In the genomic region with DNA sequence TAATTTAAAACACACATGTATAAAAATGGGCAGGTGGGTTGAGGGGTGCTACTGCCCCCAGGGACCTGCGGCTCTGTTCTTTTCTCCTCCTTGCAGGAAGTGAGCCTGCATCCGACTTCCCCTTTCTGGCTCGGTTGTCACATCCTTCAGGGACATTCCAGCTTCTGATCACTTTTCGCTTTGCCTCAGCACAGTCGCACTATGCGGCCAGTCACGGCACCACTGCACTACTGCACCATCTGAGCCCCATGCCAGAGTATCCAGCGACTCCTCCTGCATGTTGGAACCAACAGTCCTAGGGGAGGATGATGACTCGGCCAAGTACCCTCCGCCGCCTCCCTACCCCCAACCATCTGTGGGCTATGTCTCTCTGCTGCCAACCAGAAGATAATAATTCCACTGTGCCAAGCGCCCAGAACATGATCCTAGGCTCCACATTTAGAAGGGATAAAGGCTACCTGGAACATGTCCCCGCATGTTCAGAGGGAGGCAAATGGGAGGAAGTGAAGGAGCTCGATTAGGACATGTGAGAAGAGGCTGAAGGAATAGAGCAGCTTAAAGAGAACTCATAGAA, we compare ENCODE assay signal across 8 cellular contexts. TPM values are rescaled to one million over a fixed set of nuclear protein-coding genes. Genes with fewer than 3 reads are reported as not detected.
DNase-seq lines count a peak whose midpoint lies in the region; ATAC-seq, FAIRE-seq and TF ChIP-seq lines count a peak whose summit lies in the region.

No MANE protein-coding gene starts in this region.

- peak overlapping the region; percentile 58 for H3K4me3 Mint-ChIP-seq in activated naive CD8-positive, alpha-beta T cell treated with anti-CD3 and anti-CD28 coated beads, Interleukin-2, amount 50 U/mL, for 24 hours

- peak overlapping the region; percentile 97 for H3K27ac ChIP-seq in Karpas-422 (ENCODE audit: low read length)
- H3K27ac ChIP-seq in lung (ENCODE audit: low read depth in 1 of 2, low read length in 1 of 2) = peak overlapping the region; percentile 87 to 94

- H3K4me1 ChIP-seq in Karpas-422 (ENCODE audit: low read length) (peaks cover 79% of the 10 kb centered on the region), lung (ENCODE audit: control insufficient read depth in 2 of 2, insufficient read depth in 2 of 2, low read length in 2 of 2) (peaks cover 46 to 57% of the 10 kb centered on the region in 2 donors)

- ATAC-seq in GM21529 (IDR thresholded peaks at IDR 0.05; ENCODE audit: unreplicated experiment) = peak; percentile 31
- ATAC-seq in activated naive CD8-positive, alpha-beta T cell treated with anti-CD3 and anti-CD28 coated beads, Interleukin-2, amount 50 U/mL, for 24 hours = peak; percentile 56
- ATAC-seq in lung (ENCODE audit: insufficient read depth, low FRiP score) = peak; percentile 16

- FAIRE-seq in GM12891 (lab: Jason Lieb, UNC) = peak; percentile 93

- H3K36me3 ChIP-seq in Karpas-422 (ENCODE audit: insufficient read depth, low read length) (no peaks in the 10 kb centered on the region), lung (ENCODE audit: control insufficient read depth in 2 of 2, insufficient read depth in 2 of 2, low read length in 2 of 2) (peaks cover 0 to 3% of the 10 kb centered on the region in 2 donors)

- peak overlapping the region; percentile 85 for H3K27ac Mint-ChIP-seq in activated naive CD8-positive, alpha-beta T cell treated with anti-CD3 and anti-CD28 coated beads, Interleukin-2, amount 50 U/mL, for 24 hours

- H3K27me3 Mint-ChIP-seq in activated naive CD8-positive, alpha-beta T cell treated with anti-CD3 and anti-CD28 coated beads, Interleukin-2, amount 50 U/mL, for 24 hours = no peaks in the 10 kb centered on the region

- H3K4me2 ChIP-seq in Karpas-422 (ENCODE audit: low read depth, low read length, poor library complexity, severe bottlenecking) = peak overlapping the region; percentile 98

- H3K9me3 Mint-ChIP-seq in activated naive CD8-positive, alpha-beta T cell treated with anti-CD3 and anti-CD28 coated beads, Interleukin-2, amount 50 U/mL, for 24 hours = no peaks in the 10 kb centered on the region

- DNase-seq in GM12891 (ENCODE audit: insufficient read length, low spot score) (no peak), Karpas-422 (peak; percentile 86), lung (ENCODE audit: low spot score) (peak; percentile 46), A172 (ENCODE audit: low spot score) (no peak), putamen (ENCODE audit: low spot score) (no peak), NCI-H1417 treated with DMSO at 0.1 percent for 48 hours (lab: John Stamatoyannopoulos, UW) (no peak)
- DNase-seq in activated naive CD8-positive, alpha-beta T cell treated with anti-CD3 and anti-CD28 coated beads, Interleukin-2, amount 50 U/mL, for 24 hours = peak; percentile 44

- no peaks in the 10 kb centered on the region for H4K20me1 ChIP-seq in Karpas-422 (ENCODE audit: insufficient read depth, low read depth, low read length)

- H2AFZ ChIP-seq in Karpas-422 (ENCODE audit: low read length) = peak overlapping the region; percentile 29; the same call in 1 of the 2 replicates

- H3K9me2 ChIP-seq in Karpas-422 (replicated peaks; ENCODE audit: insufficient read depth, low read length) = no peaks in the 10 kb centered on the region

- WGBS in lung, 2 donors = 39 to 55% methylated on average over 14 of the region's 14 CpGs

- peaks cover 25% of the 10 kb centered on the region for H3K36me3 Mint-ChIP-seq in activated naive CD8-positive, alpha-beta T cell treated with anti-CD3 and anti-CD28 coated beads, Interleukin-2, amount 50 U/mL, for 24 hours (ENCODE audit: low read depth)

- H3K4me1 Mint-ChIP-seq in activated naive CD8-positive, alpha-beta T cell treated with anti-CD3 and anti-CD28 coated beads, Interleukin-2, amount 50 U/mL, for 24 hours = peaks cover 90% of the 10 kb centered on the region

- peaks cover 19% of the 10 kb centered on the region; the same call in 1 of the 2 replicates for H3K79me2 ChIP-seq in Karpas-422 (ENCODE audit: low read length)

- H3K4me3 ChIP-seq in Karpas-422 (ENCODE audit: low read length) = peak overlapping the region; percentile 73
- H3K4me3 ChIP-seq in lung = no peak overlapping the region

- TF ChIP-seq POLR2A in GM12891 (IDR thresholded peaks at IDR 0.05; ENCODE audit: low read depth, low read length) = peak; percentile 82

- H3K27me3 ChIP-seq in Karpas-422 (ENCODE audit: low read length) (no peaks in the 10 kb centered on the region), lung (ENCODE audit: control insufficient read depth, insufficient read depth) (no peaks in the 10 kb centered on the region)

- TF ChIP-seq CTCF in lung (IDR thresholded peaks at IDR 0.05; ENCODE audit: control extremely low read depth, extremely low read depth) = no peak

- H3K9me3 ChIP-seq in Karpas-422 (ENCODE audit: low read length) (no peaks in the 10 kb centered on the region), lung (ENCODE audit: control insufficient read depth in 2 of 2, insufficient read depth in 1 of 2, low read length in 1 of 2) (no peaks in the 10 kb centered on the region)

- peak overlapping the region; percentile 79 for H3K9ac ChIP-seq in Karpas-422 (ENCODE audit: low read length)

TF ChIP-seq in GM12891, 5 proteins besides CTCF, POLR2A, EP300 and RAD21:
- TF ChIP-seq POU2F2 (IDR thresholded peaks at IDR 0.05; ENCODE audit: low read depth, low read length) (peak; percentile 75), POLR2AphosphoS5 (IDR thresholded peaks at IDR 0.05; ENCODE audit: low read depth, low read length) (peak; percentile 80), PAX5 (IDR thresholded peaks at IDR 0.05; ENCODE audit: insufficient read depth, low read length, severe bottlenecking) (no peak), SPI1 (IDR thresholded peaks at IDR 0.05; ENCODE audit: low read depth, low read length) (peak; percentile 99), TAF1 (IDR thresholded peaks at IDR 0.05; ENCODE audit: low read depth, low read length) (peak; percentile 67)

RNA-seq across cellular contexts. Expression of a gene that starts 17.6 kb away (rescaled TPM):
- polyA plus RNA-seq in GM12891 (2012; ENCODE audit: low read depth, missing spikeins) = 12.0 TPM
- 10.7 and 12.5 TPM in 2 replicates for total RNA-seq in Karpas-422 (2014; rRNA removed; shearing (Covaris generic); ENCODE audit: low replicate concordance)
- total RNA-seq in lung = 10 to 100 TPM; 38.7 to 59.0 TPM
- 10 to 100 TPM; 22.9 to 37.4 TPM for polyA plus RNA-seq in lung
- total RNA-seq in A172 (2014; rRNA removed; shearing (Covaris generic)) = 66.8 and 71.5 TPM in 2 replicates

Comparison
In these comparisons a context has a peak if more than half of its experiments do, and no peak if none do; other contexts are left out.
1. DNase-seq: peak in Karpas-422 (single experiment), activated naive CD8-positive, alpha-beta T cell treated with anti-CD3 and anti-CD28 coated beads, Interleukin-2, amount 50 U/mL, for 24 hours (single experiment) and lung (single experiment); none in GM12891 (single experiment), A172 (single experiment), putamen (single experiment) and NCI-H1417 treated with DMSO at 0.1 percent for 48 hours (single experiment).
2. Peak in every context shown above with its lines, with median percentiles within 50 percentile points of each other: ATAC-seq.